15 cellular contexts compared by ENCODE assay signal in the genomic region with DNA sequence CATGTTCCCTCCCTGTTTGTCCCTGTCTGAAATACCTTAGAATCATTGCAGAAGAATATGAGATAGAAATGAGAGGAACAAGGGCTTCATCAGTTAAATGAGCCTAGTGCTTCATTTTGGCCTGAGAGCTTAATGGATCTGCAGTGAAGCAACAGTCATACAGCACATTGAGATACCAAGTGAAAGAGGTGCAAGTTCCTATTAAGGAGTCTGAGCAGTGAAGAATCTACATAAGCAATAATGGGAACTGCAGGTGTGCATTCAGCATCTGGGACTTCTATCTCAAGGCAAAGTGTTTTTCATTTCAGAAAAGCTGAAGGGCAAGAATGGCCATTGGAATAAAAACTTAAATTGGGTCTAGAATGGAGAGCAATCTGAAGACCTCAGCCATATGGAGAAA.
"Had no signal": no experiment of that assay in that cellular context is flagged by ENCODE, and none has a peak within 500 bp of the region (broad histone marks: within the 10 kb centered on the region; RNA-seq: fewer than 3 reads in every experiment).

No MANE protein-coding gene starts in this region.

- H3K27ac ChIP-seq: tibial artery had no signal

- ATAC-seq: activated T-helper 17 cell treated with anti-CD3 and anti-CD28 coated beads, Interleukin-2, amount 50 U/mL, for 72 hours; effector memory CD8-positive, alpha-beta T cell; natural killer cell treated with Interleukin-12 subunit alpha and Interleukin-12 subunit beta and Interleukin-15 and Interleukin-18, amount 100 ng/mL, for 72 hours; stimulated activated effector memory CD8-positive, alpha-beta T cell treated with anti-CD3 and anti-CD28 coated beads, Interleukin-12 subunit alpha, Interleukin-12 subunit beta, amount 100 ng/mL, for 72 hours had no signal

- H3K4me3 ChIP-seq: tibial artery had no signal

- H3K36me3 ChIP-seq: tibial artery had no signal

- H3K27ac Mint-ChIP-seq: activated T-helper 17 cell treated with anti-CD3 and anti-CD28 coated beads, Interleukin-2, amount 50 U/mL, for 72 hours; effector memory CD8-positive, alpha-beta T cell; natural killer cell treated with Interleukin-12 subunit alpha and Interleukin-12 subunit beta and Interleukin-15 and Interleukin-18, amount 100 ng/mL, for 72 hours; stimulated activated effector memory CD8-positive, alpha-beta T cell treated with anti-CD3 and anti-CD28 coated beads, Interleukin-12 subunit alpha, Interleukin-12 subunit beta, amount 100 ng/mL, for 72 hours had no signal

- H3K36me3 Mint-ChIP-seq: natural killer cell treated with Interleukin-12 subunit alpha and Interleukin-12 subunit beta and Interleukin-15 and Interleukin-18, amount 100 ng/mL, for 72 hours; stimulated activated effector memory CD8-positive, alpha-beta T cell treated with anti-CD3 and anti-CD28 coated beads, Interleukin-12 subunit alpha, Interleukin-12 subunit beta, amount 100 ng/mL, for 72 hours had no signal

- H3K27me3 ChIP-seq: tibial artery had no signal

- DNase-seq: activated CD4-positive, alpha-beta T cell treated with anti-CD3 and anti-CD28 coated beads for 1 hour; activated CD4-positive, alpha-beta T cell treated with anti-CD3 and anti-CD28 coated beads, Interleukin-2, amount 50 U/mL, for 4 hours; activated naive CD4-positive, alpha-beta T cell treated with Interleukin-2 at 50 U/mL for 16 hours; dermis blood vessel endothelial cell; effector memory CD8-positive, alpha-beta T cell; foreskin melanocyte; nucleus accumbens; posterior cingulate gyrus; retina; stimulated activated CD4-positive, alpha-beta T cell treated with anti-CD3 and anti-CD28 coated beads, Interleukin-12 subunit alpha, Interleukin-12 subunit beta, amount 100 ng/mL, for 4 hours; stimulated activated CD4-positive, alpha-beta T cell treated with anti-CD3 and anti-CD28 coated beads, Interleukin-2, amount 100 ng/mL, for 24 hours; tibial artery had no signal

- H3K9me3 ChIP-seq: tibial artery had no signal

- H3K9me3 Mint-ChIP-seq: activated T-helper 17 cell treated with anti-CD3 and anti-CD28 coated beads, Interleukin-2, amount 50 U/mL, for 72 hours; effector memory CD8-positive, alpha-beta T cell had no signal
